Comparison of ENCODE assay signal across 8 cellular contexts in genomic region chr21:43269461-43269860, GRCh38.
DNase-seq lines count a peak whose midpoint lies in the region; ATAC-seq and TF ChIP-seq lines count a peak whose summit lies in the region.

No MANE protein-coding gene starts in this region.

- no peaks in the 10 kb centered on the region for H3K4me1 Mint-ChIP-seq in activated T-helper 1 cell treated with anti-CD3 and anti-CD28 coated beads, Interleukin-12 subunit alpha, Interleukin-12 subunit beta, Interleukin-2, Interleukin-4 antibody, amounts not matched to agents 30 ng/mL and 10 ng/mL and 1 ng/mL, durations not matched to agents 14 hours and 24 hours and 36 hours (ENCODE audit: low read depth)
- H3K4me1 Mint-ChIP-seq in activated CD4-positive, alpha-beta memory T cell treated with anti-CD3 and anti-CD28 coated beads, Interleukin-2, amount 10 ng/mL, durations not matched to agents 7 days and 5 days = no peaks in the 10 kb centered on the region
- no peaks in the 10 kb centered on the region for H3K4me1 Mint-ChIP-seq in stimulated activated effector memory CD8-positive, alpha-beta T cell treated with anti-CD3 and anti-CD28 coated beads, Interleukin-12 subunit alpha, Interleukin-12 subunit beta, amount 100 ng/mL, for 72 hours

- no peak for ATAC-seq in left cardiac atrium
- ATAC-seq in stimulated activated effector memory CD8-positive, alpha-beta T cell treated with anti-CD3 and anti-CD28 coated beads, Interleukin-12 subunit alpha, Interleukin-12 subunit beta, amount 100 ng/mL, for 72 hours = peak; percentile 68

- H3K4me3 Mint-ChIP-seq in activated T-helper 1 cell treated with anti-CD3 and anti-CD28 coated beads, Interleukin-12 subunit alpha, Interleukin-12 subunit beta, Interleukin-2, Interleukin-4 antibody, amounts not matched to agents 30 ng/mL and 10 ng/mL and 1 ng/mL, durations not matched to agents 14 hours and 24 hours and 36 hours = no peak overlapping the region
- H3K4me3 Mint-ChIP-seq in activated CD4-positive, alpha-beta memory T cell treated with anti-CD3 and anti-CD28 coated beads, Interleukin-2, amount 10 ng/mL, durations not matched to agents 7 days and 5 days = no peak overlapping the region
- no peak overlapping the region for H3K4me3 Mint-ChIP-seq in stimulated activated effector memory CD8-positive, alpha-beta T cell treated with anti-CD3 and anti-CD28 coated beads, Interleukin-12 subunit alpha, Interleukin-12 subunit beta, amount 100 ng/mL, for 72 hours

- TF ChIP-seq POLR2A in erythroblast (IDR thresholded peaks at IDR 0.05; ENCODE audit: low read length) = no peak

- H3K27me3 Mint-ChIP-seq in activated T-helper 1 cell treated with anti-CD3 and anti-CD28 coated beads, Interleukin-12 subunit alpha, Interleukin-12 subunit beta, Interleukin-2, Interleukin-4 antibody, amounts not matched to agents 30 ng/mL and 10 ng/mL and 1 ng/mL, durations not matched to agents 14 hours and 24 hours and 36 hours (ENCODE audit: insufficient read depth) = peaks cover 6% of the 10 kb centered on the region
- no peaks in the 10 kb centered on the region for H3K27me3 Mint-ChIP-seq in activated CD4-positive, alpha-beta memory T cell treated with anti-CD3 and anti-CD28 coated beads, Interleukin-2, amount 10 ng/mL, durations not matched to agents 7 days and 5 days

- POLR2A ChIA-PET in activated CD4-positive, alpha-beta memory T cell treated with anti-CD3 and anti-CD28 coated beads, Interleukin-2, amount 10 ng/mL, durations not matched to agents 7 days and 5 days (lab: Charles Lee) = no interaction called here

- no peaks in the 10 kb centered on the region for H3K9me3 Mint-ChIP-seq in activated T-helper 1 cell treated with anti-CD3 and anti-CD28 coated beads, Interleukin-12 subunit alpha, Interleukin-12 subunit beta, Interleukin-2, Interleukin-4 antibody, amounts not matched to agents 30 ng/mL and 10 ng/mL and 1 ng/mL, durations not matched to agents 14 hours and 24 hours and 36 hours
- no peaks in the 10 kb centered on the region for H3K9me3 Mint-ChIP-seq in activated CD4-positive, alpha-beta memory T cell treated with anti-CD3 and anti-CD28 coated beads, Interleukin-2, amount 10 ng/mL, durations not matched to agents 7 days and 5 days
- no peaks in the 10 kb centered on the region for H3K9me3 Mint-ChIP-seq in stimulated activated effector memory CD8-positive, alpha-beta T cell treated with anti-CD3 and anti-CD28 coated beads, Interleukin-12 subunit alpha, Interleukin-12 subunit beta, amount 100 ng/mL, for 72 hours

- CTCF ChIA-PET in activated CD4-positive, alpha-beta memory T cell treated with anti-CD3 and anti-CD28 coated beads, Interleukin-2, amount 10 ng/mL, durations not matched to agents 7 days and 5 days (lab: Charles Lee) = no interaction called here

- H3K27ac Mint-ChIP-seq in activated T-helper 1 cell treated with anti-CD3 and anti-CD28 coated beads, Interleukin-12 subunit alpha, Interleukin-12 subunit beta, Interleukin-2, Interleukin-4 antibody, amounts not matched to agents 30 ng/mL and 10 ng/mL and 1 ng/mL, durations not matched to agents 14 hours and 24 hours and 36 hours = no peak overlapping the region
- no peak overlapping the region for H3K27ac Mint-ChIP-seq in activated CD4-positive, alpha-beta memory T cell treated with anti-CD3 and anti-CD28 coated beads, Interleukin-2, amount 10 ng/mL, durations not matched to agents 7 days and 5 days
- H3K27ac Mint-ChIP-seq in stimulated activated effector memory CD8-positive, alpha-beta T cell treated with anti-CD3 and anti-CD28 coated beads, Interleukin-12 subunit alpha, Interleukin-12 subunit beta, amount 100 ng/mL, for 72 hours = peak overlapping the region; percentile 3

- DNase-seq in activated T-helper 1 cell treated with Interleukin-2 at 50 U/mL for 16 hours (ENCODE audit: low read depth) = peak; percentile 9
- DNase-seq in activated T-helper 1 cell treated with anti-CD3 and anti-CD28 coated beads, Interleukin-12 subunit alpha, Interleukin-12 subunit beta, Interleukin-2, Interleukin-4 antibody, amounts not matched to agents 30 ng/mL and 10 ng/mL and 1 ng/mL, durations not matched to agents 14 hours and 24 hours and 36 hours (ENCODE audit: low spot score) = no peak
- DNase-seq in activated CD4-positive, alpha-beta memory T cell treated with anti-CD3 and anti-CD28 coated beads, Interleukin-2, amount 10 ng/mL, durations not matched to agents 7 days and 5 days = peak; percentile 31
- peak; percentile 20 for DNase-seq in left cardiac atrium
- DNase-seq in stimulated activated effector memory CD8-positive, alpha-beta T cell treated with anti-CD3 and anti-CD28 coated beads, Interleukin-12 subunit alpha, Interleukin-12 subunit beta, amount 100 ng/mL, for 72 hours (ENCODE audit: low spot score in 2 of 2) = peak in 1 of 2 donors; percentile 53
- DNase-seq in NCI-H2107 (lab: John Stamatoyannopoulos, UW) = no peak
- no peak for DNase-seq in erythroblast (lab: John Stamatoyannopoulos, UW)
- no peak for DNase-seq in SW 1271 (lab: John Stamatoyannopoulos, UW)

- intact Hi-C loops in activated T-helper 1 cell treated with anti-CD3 and anti-CD28 coated beads, Interleukin-12 subunit alpha, Interleukin-12 subunit beta, Interleukin-2, Interleukin-4 antibody, amounts not matched to agents 30 ng/mL and 10 ng/mL and 1 ng/mL, durations not matched to agents 14 hours and 24 hours and 36 hours (cut with micrococcal nuclease) = no loop called here
- intact Hi-C loops in left cardiac atrium (cut with DNase I) = no loop called here

- H3K36me3 Mint-ChIP-seq in activated T-helper 1 cell treated with anti-CD3 and anti-CD28 coated beads, Interleukin-12 subunit alpha, Interleukin-12 subunit beta, Interleukin-2, Interleukin-4 antibody, amounts not matched to agents 30 ng/mL and 10 ng/mL and 1 ng/mL, durations not matched to agents 14 hours and 24 hours and 36 hours (ENCODE audit: low read depth) = no peaks in the 10 kb centered on the region
- H3K36me3 Mint-ChIP-seq in activated CD4-positive, alpha-beta memory T cell treated with anti-CD3 and anti-CD28 coated beads, Interleukin-2, amount 10 ng/mL, durations not matched to agents 7 days and 5 days (ENCODE audit: low read depth) = no peaks in the 10 kb centered on the region
- H3K36me3 Mint-ChIP-seq in stimulated activated effector memory CD8-positive, alpha-beta T cell treated with anti-CD3 and anti-CD28 coated beads, Interleukin-12 subunit alpha, Interleukin-12 subunit beta, amount 100 ng/mL, for 72 hours = no peaks in the 10 kb centered on the region

Comparison
In these comparisons a context has a peak if more than half of its experiments do, and no peak if none do; other contexts are left out.
1. DNase-seq: peak in activated T-helper 1 cell treated with Interleukin-2 at 50 U/mL for 16 hours (single experiment), activated CD4-positive, alpha-beta memory T cell treated with anti-CD3 and anti-CD28 coated beads, Interleukin-2, amount 10 ng/mL, durations not matched to agents 7 days and 5 days (single experiment) and left cardiac atrium (single experiment); none in activated T-helper 1 cell treated with anti-CD3 and anti-CD28 coated beads, Interleukin-12 subunit alpha, Interleukin-12 subunit beta, Interleukin-2, Interleukin-4 antibody, amounts not matched to agents 30 ng/mL and 10 ng/mL and 1 ng/mL, durations not matched to agents 14 hours and 24 hours and 36 hours (single experiment), NCI-H2107 (single experiment), erythroblast (0 of 2) and SW 1271 (0 of 2).